ENCODE assay signal across 8 cellular contexts in genomic region chr15:66386204-66387123, GRCh38. TPM values are rescaled to one million over a fixed set of nuclear protein-coding genes. Genes with fewer than 3 reads are reported as not detected.
DNase-seq lines count a peak whose midpoint lies in the region; ATAC-seq lines count a peak whose summit lies in the region.

Gene MAP2K1 (plus strand): TSS chr15:66386912. CDS start chr15:66387348, 436 bp downstream.

- no peaks in the 10 kb centered on the region for H3K9me3 Mint-ChIP-seq in IgD-negative memory B cell

- peak; percentile 75 for DNase-seq in DMS153 treated with DMSO at 0.1 percent for 48 hours (lab: John Stamatoyannopoulos, UW; ENCODE audit: unreplicated experiment)
- peak; percentile 98 for DNase-seq in OCI-M1 (lab: John Stamatoyannopoulos, UW)
- DNase-seq in activated T-cell treated with anti-CD3 and anti-CD28 coated beads for 48 hours (ENCODE audit: low read depth): peak; percentile 99
- peak; percentile 79 for DNase-seq in epithelial cell of prostate (ENCODE audit: low read depth, low spot score)
- peak; percentile 99 for DNase-seq in stimulated activated CD8-positive, alpha-beta memory T cell treated with anti-CD3 and anti-CD28 coated beads, Interleukin-4, amount 100 ng/mL, for 48 hours

- H3K27me3 ChIP-seq in mucosa of rectum (ENCODE audit: control insufficient read depth in 2 of 2, insufficient read depth in 2 of 2, low read length in 2 of 2): no peaks in the 10 kb centered on the region

- H3K4me3 Mint-ChIP-seq in IgD-negative memory B cell: peak within 1 kb of the TSS; percentile 92 to 99 (median 94)

- peaks cover 2% of the 10 kb centered on the region for H3K27me3 Mint-ChIP-seq in IgD-negative memory B cell

- H3K9ac ChIP-seq in mucosa of rectum (ENCODE audit: low read depth in 1 of 2, low read length in 2 of 2): peak within 1 kb of the TSS; percentile 70 to 82

- H3K9me3 ChIP-seq in mucosa of rectum (ENCODE audit: control insufficient read depth in 2 of 2, low read length in 2 of 2): no peaks in the 10 kb centered on the region

- H3K4me3 ChIP-seq in mucosa of rectum (ENCODE audit: low read length in 2 of 2): peak within 1 kb of the TSS; percentile 80 to 89

- peak; percentile 66 for ATAC-seq in GM21529 (IDR thresholded peaks at IDR 0.05; ENCODE audit: unreplicated experiment)

- peaks cover 5% of the 10 kb centered on the region for H3K36me3 Mint-ChIP-seq in IgD-negative memory B cell

- peak within 1 kb of the TSS; percentile 74 to 99 (median 92) for H3K27ac Mint-ChIP-seq in IgD-negative memory B cell

- H3K27ac ChIP-seq in epithelial cell of prostate (peak within 1 kb of the TSS; percentile 96), mucosa of rectum (ENCODE audit: low read depth in 2 of 2, low read length in 2 of 2) (peak within 1 kb of the TSS; percentile 83 to 86)

- H3K4me1 ChIP-seq in mucosa of rectum (ENCODE audit: control insufficient read depth in 2 of 2, insufficient read depth in 2 of 2, low read length in 2 of 2): peaks cover 11 to 15% of the 10 kb centered on the region in 2 donors

- no peaks in the 10 kb centered on the region for H3K36me3 ChIP-seq in mucosa of rectum (ENCODE audit: control insufficient read depth in 2 of 2, insufficient read depth in 2 of 2, low read length in 2 of 2)

- peaks cover 36 to 45% (median 40%) of the 10 kb centered on the region in 3 donors for H3K4me1 Mint-ChIP-seq in IgD-negative memory B cell

RNA-seq across cellular contexts. Expression of gene MAP2K1, which starts in this region (rescaled TPM):
- polyA plus RNA-seq in IgD-negative memory B cell: 39.7 TPM

Comparison
In these comparisons a context has a peak if more than half of its experiments do, and no peak if none do; other contexts are left out.
1. Peak in every context shown above with its lines: DNase-seq, ATAC-seq, H3K4me3 ChIP-seq and H3K27ac ChIP-seq.